1 cellular context compared by ENCODE assay signal in the genomic region with DNA sequence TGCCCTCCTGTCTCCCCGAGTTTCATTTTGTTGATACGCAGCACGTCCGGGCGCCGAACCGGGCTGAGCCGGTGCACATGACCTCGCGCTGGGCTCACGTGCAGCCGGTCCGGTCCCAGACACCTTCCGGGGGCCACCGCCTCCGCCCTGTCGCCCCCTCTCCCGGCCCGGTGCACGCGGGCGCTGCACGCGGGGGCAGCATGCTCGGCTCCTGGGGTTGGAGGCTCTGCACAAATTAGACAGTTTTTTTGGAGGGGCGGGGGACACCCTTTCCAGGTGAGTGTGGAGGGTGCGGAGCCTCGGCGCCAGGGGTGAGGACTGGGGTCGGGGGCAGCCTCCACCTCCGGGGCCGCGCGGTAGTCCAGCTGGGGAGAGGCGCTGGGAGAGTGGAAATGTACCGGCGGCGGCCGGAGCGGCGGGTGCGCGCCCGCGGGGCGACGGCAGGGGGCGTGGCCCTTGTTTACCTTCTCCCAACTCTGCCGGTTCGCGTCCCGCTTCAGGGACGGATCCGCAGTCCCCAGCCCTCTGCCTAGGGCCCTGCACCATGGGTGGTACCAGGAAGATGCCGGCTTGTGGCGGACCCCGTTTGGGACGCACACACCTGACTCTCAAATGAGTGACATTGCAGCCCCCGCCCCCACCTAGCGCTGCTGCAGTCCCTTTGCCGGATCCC.
TF ChIP-seq lines count a peak whose summit lies in the region.

No MANE protein-coding gene starts in this region.

TF ChIP-seq in GM12878, 131 proteins besides CTCF, POLR2A, EP300 and RAD21 (continued from another document):
- TF ChIP-seq PRDM15 (CRISPR knock-in tag; IDR thresholded peaks at IDR 0.05) (no peak), CEBPZ (IDR thresholded peaks at IDR 0.05; ENCODE audit: low read depth, low read length) (no peak), TCF3 (IDR thresholded peaks at IDR 0.05; ENCODE audit: borderline replicate concordance, insufficient read depth, low read depth, low read length) (0 out of 2 replicates have a peak, but pooled peaks have one; percentile 17), ZNF622 (IDR thresholded peaks at IDR 0.05) (no peak), GATAD2B (conservative IDR thresholded peaks at IDR 0.05; ENCODE audit: low read depth) (peak; percentile 74; the same call in 1 of the 2 replicates), RFX5 (IDR thresholded peaks at IDR 0.05; ENCODE audit: low read depth, low read length) (no peak), CHD2 (IDR thresholded peaks at IDR 0.05; ENCODE audit: borderline replicate concordance, low read depth, low read length) (no peak), TAF1 (IDR thresholded peaks at IDR 0.05; ENCODE audit: borderline replicate concordance, low read depth, low read length) (peak; percentile 21; the same call in 1 of the 2 replicates), LARP7 (IDR thresholded peaks at IDR 0.05) (peak; percentile 64), POU2F2 (IDR thresholded peaks at IDR 0.05; ENCODE audit: borderline replicate concordance, low read depth, low read length) (no peak), EGR1 (IDR thresholded peaks at IDR 0.05; ENCODE audit: borderline replicate concordance in 1 of 2, low read depth in 2 of 2, low read length in 2 of 2) (peak in 1 of 2 experiments; percentile 76; a peak in 2 of 3 replicates), SUPT20H (IDR thresholded peaks at IDR 0.05; ENCODE audit: borderline replicate concordance, control insufficient read depth, low read depth, low read length) (no peak), ATF2 (IDR thresholded peaks at IDR 0.05; ENCODE audit: low read length) (no peak), RAD51 (IDR thresholded peaks at IDR 0.05) (peak; percentile 55; the same call in 1 of the 2 replicates), FOXM1 (IDR thresholded peaks at IDR 0.05; ENCODE audit: low read depth, low read length) (no peak), YBX1 (IDR thresholded peaks at IDR 0.05) (no peak), TCF12 (IDR thresholded peaks at IDR 0.05; ENCODE audit: low read depth, low read length) (peak; percentile 51; the same call in 1 of the 2 replicates), E4F1 (IDR thresholded peaks at IDR 0.05; ENCODE audit: borderline replicate concordance, partially characterized antibody) (no peak), PKNOX1 (IDR thresholded peaks at IDR 0.05) (peak; percentile 61), SMARCA5 (IDR thresholded peaks at IDR 0.05) (no peak; the same call in 1 of the 2 replicates), MXI1 (IDR thresholded peaks at IDR 0.05; ENCODE audit: low read depth, low read length) (no peak; the same call in 1 of the 2 replicates), SIN3A (IDR thresholded peaks at IDR 0.05; ENCODE audit: low read depth, low read length) (peak; percentile 84), MTA3 (IDR thresholded peaks at IDR 0.05; ENCODE audit: borderline replicate concordance, low read length) (no peak), FOS (IDR thresholded peaks at IDR 0.05; ENCODE audit: borderline replicate concordance, extremely low read depth, insufficient read length) (no peak), RELA (IDR thresholded peaks at IDR 0.05; ENCODE audit: borderline replicate concordance, partially characterized antibody) (no peak), NR2C2 (IDR thresholded peaks at IDR 0.05; ENCODE audit: borderline replicate concordance, control insufficient read depth, insufficient read length, low read depth) (no peak), SREBF2 (IDR thresholded peaks at IDR 0.05; ENCODE audit: low read length) (no peak)
- TF ChIP-seq, protein P1, sequence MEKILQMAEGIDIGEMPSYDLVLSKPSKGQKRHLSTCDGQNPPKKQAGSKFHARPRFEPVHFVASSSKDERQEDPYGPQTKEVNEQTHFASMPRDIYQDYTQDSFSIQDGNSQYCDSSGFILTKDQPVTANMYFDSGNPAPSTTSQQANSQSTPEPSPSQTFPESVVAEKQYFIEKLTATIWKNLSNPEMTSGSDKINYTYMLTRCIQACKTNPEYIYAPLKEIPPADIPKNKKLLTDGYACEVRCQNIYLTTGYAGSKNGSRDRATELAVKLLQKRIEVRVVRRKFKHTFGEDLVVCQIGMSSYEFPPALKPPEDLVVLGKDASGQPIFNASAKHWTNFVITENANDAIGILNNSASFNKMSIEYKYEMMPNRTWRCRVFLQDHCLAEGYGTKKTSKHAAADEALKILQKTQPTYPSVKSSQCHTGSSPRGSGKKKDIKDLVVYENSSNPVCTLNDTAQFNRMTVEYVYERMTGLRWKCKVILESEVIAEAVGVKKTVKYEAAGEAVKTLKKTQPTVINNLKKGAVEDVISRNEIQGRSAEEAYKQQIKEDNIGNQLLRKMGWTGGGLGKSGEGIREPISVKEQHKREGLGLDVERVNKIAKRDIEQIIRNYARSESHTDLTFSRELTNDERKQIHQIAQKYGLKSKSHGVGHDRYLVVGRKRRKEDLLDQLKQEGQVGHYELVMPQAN (conservative IDR thresholded peaks at IDR 0.05): peak; percentile 84
- TF ChIP-seq, protein P2, sequence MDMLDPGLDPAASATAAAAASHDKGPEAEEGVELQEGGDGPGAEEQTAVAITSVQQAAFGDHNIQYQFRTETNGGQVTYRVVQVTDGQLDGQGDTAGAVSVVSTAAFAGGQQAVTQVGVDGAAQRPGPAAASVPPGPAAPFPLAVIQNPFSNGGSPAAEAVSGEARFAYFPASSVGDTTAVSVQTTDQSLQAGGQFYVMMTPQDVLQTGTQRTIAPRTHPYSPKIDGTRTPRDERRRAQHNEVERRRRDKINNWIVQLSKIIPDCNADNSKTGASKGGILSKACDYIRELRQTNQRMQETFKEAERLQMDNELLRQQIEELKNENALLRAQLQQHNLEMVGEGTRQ (IDR thresholded peaks at IDR 0.05; ENCODE audit: borderline replicate concordance, low read depth, low read length): peak; percentile 4; the same call in 1 of the 2 replicates
- TF ChIP-seq, protein P3, sequence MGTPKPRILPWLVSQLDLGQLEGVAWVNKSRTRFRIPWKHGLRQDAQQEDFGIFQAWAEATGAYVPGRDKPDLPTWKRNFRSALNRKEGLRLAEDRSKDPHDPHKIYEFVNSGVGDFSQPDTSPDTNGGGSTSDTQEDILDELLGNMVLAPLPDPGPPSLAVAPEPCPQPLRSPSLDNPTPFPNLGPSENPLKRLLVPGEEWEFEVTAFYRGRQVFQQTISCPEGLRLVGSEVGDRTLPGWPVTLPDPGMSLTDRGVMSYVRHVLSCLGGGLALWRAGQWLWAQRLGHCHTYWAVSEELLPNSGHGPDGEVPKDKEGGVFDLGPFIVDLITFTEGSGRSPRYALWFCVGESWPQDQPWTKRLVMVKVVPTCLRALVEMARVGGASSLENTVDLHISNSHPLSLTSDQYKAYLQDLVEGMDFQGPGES (IDR thresholded peaks at IDR 0.05): no peak
- TF ChIP-seq, protein P4, sequence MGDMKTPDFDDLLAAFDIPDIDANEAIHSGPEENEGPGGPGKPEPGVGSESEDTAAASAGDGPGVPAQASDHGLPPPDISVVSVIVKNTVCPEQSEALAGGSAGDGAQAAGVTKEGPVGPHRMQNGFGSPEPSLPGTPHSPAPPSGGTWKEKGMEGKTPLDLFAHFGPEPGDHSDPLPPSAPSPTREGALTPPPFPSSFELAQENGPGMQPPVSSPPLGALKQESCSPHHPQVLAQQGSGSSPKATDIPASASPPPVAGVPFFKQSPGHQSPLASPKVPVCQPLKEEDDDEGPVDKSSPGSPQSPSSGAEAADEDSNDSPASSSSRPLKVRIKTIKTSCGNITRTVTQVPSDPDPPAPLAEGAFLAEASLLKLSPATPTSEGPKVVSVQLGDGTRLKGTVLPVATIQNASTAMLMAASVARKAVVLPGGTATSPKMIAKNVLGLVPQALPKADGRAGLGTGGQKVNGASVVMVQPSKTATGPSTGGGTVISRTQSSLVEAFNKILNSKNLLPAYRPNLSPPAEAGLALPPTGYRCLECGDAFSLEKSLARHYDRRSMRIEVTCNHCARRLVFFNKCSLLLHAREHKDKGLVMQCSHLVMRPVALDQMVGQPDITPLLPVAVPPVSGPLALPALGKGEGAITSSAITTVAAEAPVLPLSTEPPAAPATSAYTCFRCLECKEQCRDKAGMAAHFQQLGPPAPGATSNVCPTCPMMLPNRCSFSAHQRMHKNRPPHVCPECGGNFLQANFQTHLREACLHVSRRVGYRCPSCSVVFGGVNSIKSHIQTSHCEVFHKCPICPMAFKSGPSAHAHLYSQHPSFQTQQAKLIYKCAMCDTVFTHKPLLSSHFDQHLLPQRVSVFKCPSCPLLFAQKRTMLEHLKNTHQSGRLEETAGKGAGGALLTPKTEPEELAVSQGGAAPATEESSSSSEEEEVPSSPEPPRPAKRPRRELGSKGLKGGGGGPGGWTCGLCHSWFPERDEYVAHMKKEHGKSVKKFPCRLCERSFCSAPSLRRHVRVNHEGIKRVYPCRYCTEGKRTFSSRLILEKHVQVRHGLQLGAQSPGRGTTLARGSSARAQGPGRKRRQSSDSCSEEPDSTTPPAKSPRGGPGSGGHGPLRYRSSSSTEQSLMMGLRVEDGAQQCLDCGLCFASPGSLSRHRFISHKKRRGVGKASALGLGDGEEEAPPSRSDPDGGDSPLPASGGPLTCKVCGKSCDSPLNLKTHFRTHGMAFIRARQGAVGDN (IDR thresholded peaks at IDR 0.05): peak; percentile 25; the same call in 1 of the 2 replicates
